ENCODE assay signal across 1 cellular context in genomic region chr4:189940178-189941004, GRCh38.
TF ChIP-seq lines count a peak whose summit lies in the region.

Gene FRG1, plus strand, starts transcription at chr4:189940872. Its CDS starts 138 bp downstream, at chr4:189941010.

TF ChIP-seq in HepG2, 621 proteins besides CTCF, POLR2A, EP300 and RAD21 (continued from another document and continues in another):
- TF ChIP-seq ATF6 (CRISPR knock-in tag; conservative IDR thresholded peaks at IDR 0.05) (no peak; the same call in 1 of the 2 replicates), ZBTB8A (CRISPR knock-in tag; IDR thresholded peaks at IDR 0.05; ENCODE audit: borderline replicate concordance, low read depth) (no peak), DNMT3B (CRISPR knock-in tag; conservative IDR thresholded peaks at IDR 0.05) (no peak), AHR (CRISPR knock-in tag; IDR thresholded peaks at IDR 0.05) (no peak), NFE2L2 (IDR thresholded peaks at IDR 0.05; ENCODE audit: low read length) (no peak), PAF1 (CRISPR knock-in tag; IDR thresholded peaks at IDR 0.05) (no peak), HNF1B (CRISPR knock-in tag; IDR thresholded peaks at IDR 0.05) (peak; percentile 90), ZNF547 (CRISPR knock-in tag; IDR thresholded peaks at IDR 0.05) (peak; percentile 90), GPN1 (CRISPR knock-in tag; IDR thresholded peaks at IDR 0.05; ENCODE audit: borderline replicate concordance) (0 out of 2 replicates have a peak, but pooled peaks have one; percentile 32), HOXA7 (CRISPR knock-in tag; IDR thresholded peaks at IDR 0.05) (no peak), TERF1 (CRISPR knock-in tag; IDR thresholded peaks at IDR 0.05) (no peak), POLR2G (IDR thresholded peaks at IDR 0.05; ENCODE audit: low read depth, low read length) (peak; percentile 69), MXD4 (CRISPR knock-in tag; IDR thresholded peaks at IDR 0.05) (0 out of 2 replicates have a peak, but pooled peaks have one; percentile 60), ZNF235 (CRISPR knock-in tag; IDR thresholded peaks at IDR 0.05; ENCODE audit: borderline replicate concordance) (peak; percentile 91; the same call in 1 of the 2 replicates), DZIP1 (CRISPR knock-in tag; IDR thresholded peaks at IDR 0.05) (no peak), ZNF121 (CRISPR knock-in tag; IDR thresholded peaks at IDR 0.05) (peak; percentile 86), MYNN (CRISPR knock-in tag; IDR thresholded peaks at IDR 0.05; ENCODE audit: low read depth) (peak; percentile 60; the same call in 1 of the 2 replicates), ZNF670 (CRISPR knock-in tag; IDR thresholded peaks at IDR 0.05; ENCODE audit: borderline replicate concordance) (peak; percentile 48; the same call in 1 of the 2 replicates), ATAD3A (CRISPR knock-in tag; IDR thresholded peaks at IDR 0.05) (no peak), SUZ12 (IDR thresholded peaks at IDR 0.05; ENCODE audit: low read depth, low read length) (no peak; the same call in 1 of the 2 replicates), ISL2 (CRISPR knock-in tag; IDR thresholded peaks at IDR 0.05) (peak; percentile 85), ONECUT2 (CRISPR knock-in tag; IDR thresholded peaks at IDR 0.05) (no peak), ZNF24 (IDR thresholded peaks at IDR 0.05) (peak; percentile 73), ZNF343 (CRISPR knock-in tag; IDR thresholded peaks at IDR 0.05) (no peak), SP5 (CRISPR knock-in tag; IDR thresholded peaks at IDR 0.05; ENCODE audit: borderline replicate concordance, low read depth) (0 out of 2 replicates have a peak, but pooled peaks have one; percentile 23), NFATC3 (CRISPR knock-in tag; IDR thresholded peaks at IDR 0.05) (no peak), SRF (IDR thresholded peaks at IDR 0.05; ENCODE audit: low read depth, low read length) (no peak), ZKSCAN5 (CRISPR knock-in tag; IDR thresholded peaks at IDR 0.05) (no peak), ZBTB39 (CRISPR knock-in tag; IDR thresholded peaks at IDR 0.05) (peak; percentile 73; the same call in 1 of the 2 replicates), SIN3A (IDR thresholded peaks at IDR 0.05; ENCODE audit: borderline replicate concordance, low read depth, low read length) (peak; percentile 97), ZNF737 (CRISPR knock-in tag; IDR thresholded peaks at IDR 0.05; ENCODE audit: borderline replicate concordance) (no peak), ZNF10 (CRISPR knock-in tag; IDR thresholded peaks at IDR 0.05; ENCODE audit: borderline replicate concordance, low read depth) (no peak), CSRNP2 (CRISPR knock-in tag; conservative IDR thresholded peaks at IDR 0.05; ENCODE audit: low read depth) (no peak), HOXA3 (CRISPR knock-in tag; IDR thresholded peaks at IDR 0.05) (peak; percentile 83), ZNF703 (CRISPR knock-in tag; IDR thresholded peaks at IDR 0.05; ENCODE audit: borderline replicate concordance) (no peak; the same call in 1 of the 2 replicates), ZSCAN22 (CRISPR knock-in tag; IDR thresholded peaks at IDR 0.05) (peak; percentile 91), ZNF451 (CRISPR knock-in tag; IDR thresholded peaks at IDR 0.05) (peak; percentile 92), MIER3 (CRISPR knock-in tag; IDR thresholded peaks at IDR 0.05; ENCODE audit: borderline replicate concordance) (peak; percentile 86; the same call in 1 of the 2 replicates), KLF9 (CRISPR knock-in tag; IDR thresholded peaks at IDR 0.05; ENCODE audit: low read depth) (0 out of 2 replicates have a peak, but pooled peaks have one; percentile 71), FOSL1 (CRISPR knock-in tag; IDR thresholded peaks at IDR 0.05; ENCODE audit: borderline replicate concordance) (no peak), GZF1 (CRISPR knock-in tag; IDR thresholded peaks at IDR 0.05) (no peak), IRX3 (CRISPR knock-in tag; IDR thresholded peaks at IDR 0.05; ENCODE audit: borderline replicate concordance, low read depth) (no peak; the same call in 1 of the 2 replicates), UBTF (CRISPR knock-in tag; IDR thresholded peaks at IDR 0.05) (peak; percentile 94), NPAS2 (CRISPR knock-in tag; IDR thresholded peaks at IDR 0.05; ENCODE audit: borderline replicate concordance) (no peak), ZNF678 (CRISPR knock-in tag; IDR thresholded peaks at IDR 0.05) (peak; percentile 50; the same call in 1 of the 2 replicates), ZNF597 (CRISPR knock-in tag; IDR thresholded peaks at IDR 0.05) (no peak), PRDM4 (CRISPR knock-in tag; IDR thresholded peaks at IDR 0.05; ENCODE audit: borderline replicate concordance) (no peak), ZNF607 (CRISPR knock-in tag; IDR thresholded peaks at IDR 0.05; ENCODE audit: borderline replicate concordance) (peak; percentile 94), JUND (CRISPR knock-in tag; IDR thresholded peaks at IDR 0.05) (no peak), NFRKB (IDR thresholded peaks at IDR 0.05) (no peak)
